ENCODE assay signal across 9 cellular contexts in the genomic region with DNA sequence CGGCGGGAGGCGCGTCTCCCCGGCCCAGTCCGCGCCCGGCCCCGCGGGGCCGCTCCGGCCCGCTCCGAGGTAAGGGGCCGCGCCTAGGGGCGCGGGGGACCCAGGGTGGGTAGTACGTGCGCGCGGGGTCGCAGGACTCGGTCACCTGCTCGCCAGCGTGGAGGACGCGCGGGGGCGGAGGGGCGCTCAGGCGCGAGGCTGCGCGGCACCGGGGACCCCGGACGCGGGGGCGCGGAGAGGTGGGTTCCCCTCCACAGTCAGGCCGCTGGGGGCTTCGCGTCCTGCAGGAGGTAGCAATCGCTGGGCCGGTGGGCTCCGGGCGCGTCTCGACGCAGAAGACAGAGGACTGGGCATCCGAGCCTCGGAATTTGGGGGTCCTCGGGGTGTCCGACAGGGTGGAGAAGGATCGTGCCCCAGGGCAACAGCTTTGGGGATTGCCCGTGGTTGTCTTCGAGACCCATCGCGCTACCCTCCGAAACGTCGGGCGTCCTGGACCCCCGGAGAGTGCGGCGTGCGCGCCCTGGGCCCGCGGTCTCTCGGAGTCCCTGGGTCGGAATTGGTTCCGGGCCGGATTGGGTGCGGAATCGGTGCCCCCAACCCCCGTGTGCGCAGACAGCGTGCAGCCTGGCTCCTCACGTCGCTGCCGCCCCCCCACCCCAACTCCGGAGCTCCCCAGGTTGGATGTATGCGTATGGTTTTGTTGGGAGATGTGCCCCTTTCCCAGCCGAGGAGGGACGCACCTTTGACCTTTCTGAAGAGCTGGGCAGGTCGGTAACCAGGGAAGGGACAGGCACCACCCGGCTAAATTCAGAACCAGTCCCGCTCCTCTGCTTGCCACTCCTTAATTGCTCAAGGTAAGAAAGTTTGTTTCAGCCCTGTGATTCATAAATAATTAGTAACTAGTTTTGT. TPM values are rescaled to one million over a fixed set of nuclear protein-coding genes. Genes with fewer than 3 reads are reported as not detected.
DNase-seq lines count a peak whose midpoint lies in the region; ATAC-seq and TF ChIP-seq lines count a peak whose summit lies in the region.
"Had no signal": no experiment of that assay in that cellular context is flagged by ENCODE, and none has a peak within 500 bp of the region (broad histone marks: within the 10 kb centered on the region; RNA-seq: fewer than 3 reads in every experiment).

No MANE protein-coding gene starts in this region.

- H3K4me1 ChIP-seq in ES-I3 (ENCODE audit: insufficient read depth, low read length) = no peaks in the 10 kb centered on the region
- H3K4me1 ChIP-seq in foreskin keratinocyte = peaks cover 18% of the 10 kb centered on the region
- peaks cover 24% of the 10 kb centered on the region for H3K4me1 ChIP-seq in psoas muscle
- no peaks in the 10 kb centered on the region for H3K4me1 ChIP-seq in SJCRH30

- ATAC-seq in foreskin keratinocyte (no peak), psoas muscle (peak in 1 of 4 donors; percentile 24), HG03342 (IDR thresholded peaks at IDR 0.05; ENCODE audit: unreplicated experiment) (no peak)

- H3K27ac ChIP-seq in foreskin keratinocyte (peak overlapping the region; percentile 58), psoas muscle (peak overlapping the region; percentile 84), SJCRH30 (no peak overlapping the region)

- DNase-seq in activated CD8-positive, alpha-beta memory T cell treated with anti-CD3 and anti-CD28 coated beads, Interleukin-2, amount 50 U/mL, for 4 hours = peak; percentile 34
- DNase-seq in foreskin keratinocyte (no peak), psoas muscle (peak; percentile 22 to 51), GM19240 (ENCODE audit: insufficient read length, low spot score) (no peak), iPS-NIHi7 (ENCODE audit: extremely low spot score) (no peak), SJCRH30 (no peak)
- DNase-seq: activated B cell treated with CpG ODN at 0.5 μM for 24 hours had no signal

- peak overlapping the region; percentile 67 for H3K9ac ChIP-seq in ES-I3 (ENCODE audit: low read depth, low read length)

- H3K27me3 ChIP-seq in foreskin keratinocyte (no peaks in the 10 kb centered on the region), psoas muscle (ENCODE audit: insufficient read depth in 3 of 3, low read length in 2 of 3) (no peaks in the 10 kb centered on the region), SJCRH30 (peaks cover 6% of the 10 kb centered on the region)

- H3K9me3 ChIP-seq in ES-I3 (ENCODE audit: control insufficient read depth, insufficient read depth, low read length) (no peaks in the 10 kb centered on the region), psoas muscle (no peaks in the 10 kb centered on the region), SJCRH30 (replicated peaks) (no peaks in the 10 kb centered on the region)

- 2 to 4% (median 2%) methylated on average over 67 to 90 of the region's 90 CpGs for WGBS in psoas muscle, 3 donors

- TF ChIP-seq CTCF in foreskin keratinocyte (conservative IDR thresholded peaks at IDR 0.05) = no peak
- TF ChIP-seq CTCF in psoas muscle (IDR thresholded peaks at IDR 0.05) = no peak

- H3K4me3 ChIP-seq in psoas muscle (peak overlapping the region; percentile 83), SJCRH30 (no peak overlapping the region)

- no peaks in the 10 kb centered on the region for H3K36me3 ChIP-seq in ES-I3 (ENCODE audit: insufficient read depth, low read length)
- no peaks in the 10 kb centered on the region for H3K36me3 ChIP-seq in psoas muscle (ENCODE audit: insufficient read depth in 1 of 2, low read depth in 1 of 2)
- no peaks in the 10 kb centered on the region for H3K36me3 ChIP-seq in SJCRH30

- intact Hi-C loops in psoas muscle (cut with DNase I) = loop anchor here in 1 of 2 donors (5.0 kb wide), 1 partner anchor 137 kb away; no protein-coding TSS in a partner anchor

RNA-seq across cellular contexts. Expression of gene NPAS2, which starts 0.7 kb away (rescaled TPM):
- total RNA-seq in foreskin keratinocyte = 14.6 and 18.9 TPM in 2 replicates
- 11.2 and 15.8 TPM in 2 replicates for polyA plus RNA-seq in foreskin keratinocyte
- 10 to 100 TPM in 3 of 4 donors, 1 to 10 TPM in 1; 8.7 to 42.7 (median 16.9) TPM for total RNA-seq in psoas muscle
- polyA plus RNA-seq in psoas muscle = 10 to 100 TPM in 2 of 3 donors, 1 to 10 TPM in 1; 8.5 to 56.2 (median 17.3) TPM
- total RNA-seq in SJCRH30 (2014; rRNA removed; shearing (Covaris generic)) = 0.02 and 0.03 TPM in 2 replicates
- total RNA-seq: activated B cell treated with CpG ODN at 0.5 μM for 24 hours had no signal

Comparison
In these comparisons a context has a peak if more than half of its experiments do, and no peak if none do; other contexts are left out.
1. DNase-seq: peak in activated CD8-positive, alpha-beta memory T cell treated with anti-CD3 and anti-CD28 coated beads, Interleukin-2, amount 50 U/mL, for 4 hours (single experiment) and psoas muscle (2 of 2); none in foreskin keratinocyte (0 of 2), GM19240 (single experiment), iPS-NIHi7 (single experiment) and SJCRH30 (0 of 2).